8 cellular contexts compared by ENCODE assay signal in the genomic region with DNA sequence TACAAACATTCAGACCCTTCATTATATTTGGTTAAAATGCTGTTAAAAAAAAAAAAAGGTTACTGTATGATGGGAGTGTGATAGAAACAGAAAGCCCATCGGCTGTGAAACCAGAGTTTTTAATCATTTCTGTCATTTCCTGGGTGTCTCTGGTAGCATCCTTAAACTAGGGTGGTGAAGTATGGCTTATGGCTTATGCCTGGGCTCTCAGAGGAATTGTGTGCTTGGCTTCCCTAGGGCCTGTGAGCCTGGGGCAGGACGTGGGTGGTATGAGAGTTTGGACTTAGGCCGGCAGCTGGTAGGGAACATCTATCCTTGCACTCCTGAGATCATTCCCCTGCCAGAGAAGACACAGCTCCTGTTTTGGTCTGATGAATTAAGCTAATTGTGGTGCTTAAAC. TPM values are rescaled to one million over a fixed set of nuclear protein-coding genes. Genes with fewer than 3 reads are reported as not detected.
DNase-seq lines count a peak whose midpoint lies in the region; ATAC-seq lines count a peak whose summit lies in the region.

No MANE protein-coding gene starts in this region.

- no peaks in the 10 kb centered on the region for H3K36me3 ChIP-seq in mesendoderm (ENCODE audit: control insufficient read depth, insufficient read depth, low read length)

- no peak overlapping the region for H3K56ac ChIP-seq in mesendoderm (ENCODE audit: low read length)

- no CpG with 5 or more reads among the region's 3 CpGs for WGBS in mesendoderm (ENCODE audit: extremely low coverage, insufficient coverage, low lambda C conversion rate)

- no peak overlapping the region for H2BK15ac ChIP-seq in mesendoderm (replicated peaks; ENCODE audit: low read depth)

- no peak overlapping the region for H4K5ac ChIP-seq in mesendoderm (ENCODE audit: low read length)

- no peaks in the 10 kb centered on the region for H3K79me1 ChIP-seq in mesendoderm (ENCODE audit: low read length)

- H3K27ac ChIP-seq in mesendoderm (ENCODE audit: low read depth, low read length), result no peak overlapping the region

- DNase-seq in iPS-NIHi11 (ENCODE audit: low spot score), result peak; percentile 12
- DNase-seq in NCI-H345 treated with DMSO at 0.1 percent for 48 hours (lab: John Stamatoyannopoulos, UW; ENCODE audit: unreplicated experiment), result no peak
- DNase-seq in nucleus accumbens (lab: John Stamatoyannopoulos, UW), result no peak
- no peak for DNase-seq in mesendoderm
- DNase-seq in NCI-H510A (lab: John Stamatoyannopoulos, UW), result no peak

- no peak overlapping the region for H3K18ac ChIP-seq in mesendoderm (ENCODE audit: low read length)

- H3K9ac ChIP-seq in mesendoderm (ENCODE audit: low read length), result no peak overlapping the region

- no peak overlapping the region for H3K23ac ChIP-seq in mesendoderm (ENCODE audit: low read length)

- H3K4me1 ChIP-seq in mesendoderm (ENCODE audit: control insufficient read depth, low read depth, low read length), result peaks cover 2% of the 10 kb centered on the region

- H3K79me2 ChIP-seq in mesendoderm (ENCODE audit: control insufficient read depth, insufficient read depth, low read length), result no peaks in the 10 kb centered on the region

- H4K8ac ChIP-seq in mesendoderm (ENCODE audit: low read depth, low read length), result no peak overlapping the region

- no peak overlapping the region for H2BK5ac ChIP-seq in mesendoderm (ENCODE audit: low read length)

- H3K4ac ChIP-seq in mesendoderm (ENCODE audit: low read depth, low read length), result no peak overlapping the region

- no peaks in the 10 kb centered on the region for H3K27me3 ChIP-seq in mesendoderm (ENCODE audit: insufficient read depth, low read length, poor library complexity)

- ATAC-seq in GM18511 (IDR thresholded peaks at IDR 0.05; ENCODE audit: unreplicated experiment) (peak; percentile 71), GM21381 (IDR thresholded peaks at IDR 0.05; ENCODE audit: unreplicated experiment) (peak; percentile 56), HG03196 (IDR thresholded peaks at IDR 0.05; ENCODE audit: unreplicated experiment) (peak; percentile 66)

- H2AK5ac ChIP-seq in mesendoderm (ENCODE audit: low read length), result no peak overlapping the region

- no peak overlapping the region for H3K4me2 ChIP-seq in mesendoderm (ENCODE audit: low read length)

- H2BK120ac ChIP-seq in mesendoderm (ENCODE audit: low read depth, low read length), result no peak overlapping the region

- no peak overlapping the region for H3K4me3 ChIP-seq in mesendoderm (ENCODE audit: low read length)

RNA-seq across cellular contexts. Expression of a gene that starts 52.2 kb away (rescaled TPM):
- 16.8 TPM for polyA plus RNA-seq in mesendoderm (2013, experiment 1 of 2)
- 16.5 TPM for polyA plus RNA-seq in mesendoderm (2013, experiment 2 of 2)
